ENCODE assay signal across 23 cellular contexts in genomic region chr5:175688352-175689146, GRCh38. TPM values are rescaled to one million over a fixed set of nuclear protein-coding genes. Genes with fewer than 3 reads are reported as not detected.
A peak's percentile ranks its signal among the peaks of the same experiment; 100 is the strongest.
DNase-seq lines count a peak whose midpoint lies in the region; ATAC-seq and TF ChIP-seq lines count a peak whose summit lies in the region.
"Had no signal": no experiment of that assay in that cellular context is flagged by ENCODE, and none has a peak within 500 bp of the region (broad histone marks: within the 10 kb centered on the region; RNA-seq: fewer than 3 reads in every experiment).

No MANE protein-coding gene starts in this region.

- no peak for DNase-seq in activated CD8-positive, alpha-beta T cell treated with anti-CD3 and anti-CD28 coated beads, Interleukin-2, amount 10 ng/mL, durations not matched to agents 7 days and 5 days
- DNase-seq in activated CD8-positive, alpha-beta T cell treated with anti-CD3 and anti-CD28 coated beads for 36 hours: no peak
- DNase-seq in activated T-helper 2 cell treated with anti-CD3 and anti-CD28 coated beads, Interferon-gamma antibody, Interleukin-2, Interleukin-4, amounts not matched to agents 10 μg/mL and 5 μg/mL and 100 μg/mL, durations not matched to agents 14 hours and 24 hours and 36 hours (ENCODE audit: low spot score): no peak
- DNase-seq in thoracic aorta (ENCODE audit: low spot score): no peak
- DNase-seq in medulla oblongata (ENCODE audit: extremely low spot score): no peak
- DNase-seq in activated CD4-positive, alpha-beta T cell treated with anti-CD3 and anti-CD28 coated beads, Interleukin-2, amount 50 U/mL, for 1 hour: no peak
- DNase-seq: 8988T; activated CD4-positive, CD25-positive, alpha-beta regulatory T cell; activated naive CD4-positive, alpha-beta T cell treated with anti-CD3 and anti-CD28 coated beads for 36 hours; CD8-positive, alpha-beta T cell; effector memory CD4-positive, alpha-beta T cell; left colon; MM.1S; NCI-H2081 treated with DMSO at 0.1 percent for 48 hours; NCI-H69 had no signal

- no peaks in the 10 kb centered on the region for H3K9me3 ChIP-seq in thoracic aorta
- H3K9me3 ChIP-seq: HAP-1, prostate gland had no signal

- H3K27ac ChIP-seq in layer of hippocampus (ENCODE audit: low read depth, low read length): peak overlapping the region; percentile 3
- H3K27ac ChIP-seq in thoracic aorta: peak overlapping the region; percentile 61 to 80
- H3K27ac ChIP-seq: hepatocyte had no signal

- intact Hi-C loops in activated CD8-positive, alpha-beta T cell treated with anti-CD3 and anti-CD28 coated beads for 36 hours (cut with micrococcal nuclease): no loop called here
- intact Hi-C loops in activated T-helper 2 cell treated with anti-CD3 and anti-CD28 coated beads, Interferon-gamma antibody, Interleukin-2, Interleukin-4, amounts not matched to agents 10 μg/mL and 5 μg/mL and 100 μg/mL, durations not matched to agents 14 hours and 24 hours and 36 hours (cut with micrococcal nuclease): no loop called here

- H3K4me3 Mint-ChIP-seq in activated CD8-positive, alpha-beta T cell treated with anti-CD3 and anti-CD28 coated beads, Interleukin-2, amount 10 ng/mL, durations not matched to agents 7 days and 5 days: no peak overlapping the region
- H3K4me3 Mint-ChIP-seq in activated CD8-positive, alpha-beta T cell treated with anti-CD3 and anti-CD28 coated beads for 36 hours: no peak overlapping the region
- no peak overlapping the region for H3K4me3 Mint-ChIP-seq in activated T-helper 2 cell treated with anti-CD3 and anti-CD28 coated beads, Interferon-gamma antibody, Interleukin-2, Interleukin-4, amounts not matched to agents 10 μg/mL and 5 μg/mL and 100 μg/mL, durations not matched to agents 14 hours and 24 hours and 36 hours (ENCODE audit: low read depth)
- H3K4me3 Mint-ChIP-seq: activated naive CD4-positive, alpha-beta T cell treated with anti-CD3 and anti-CD28 coated beads for 36 hours; CD8-positive, alpha-beta T cell had no signal

- peaks cover 51% of the 10 kb centered on the region for H3K36me3 Mint-ChIP-seq in activated CD8-positive, alpha-beta T cell treated with anti-CD3 and anti-CD28 coated beads, Interleukin-2, amount 10 ng/mL, durations not matched to agents 7 days and 5 days (ENCODE audit: low read depth)
- peaks cover 32% of the 10 kb centered on the region for H3K36me3 Mint-ChIP-seq in activated CD8-positive, alpha-beta T cell treated with anti-CD3 and anti-CD28 coated beads for 36 hours (ENCODE audit: low read depth)
- H3K36me3 Mint-ChIP-seq in activated T-helper 2 cell treated with anti-CD3 and anti-CD28 coated beads, Interferon-gamma antibody, Interleukin-2, Interleukin-4, amounts not matched to agents 10 μg/mL and 5 μg/mL and 100 μg/mL, durations not matched to agents 14 hours and 24 hours and 36 hours (ENCODE audit: low read depth): peaks cover 61% of the 10 kb centered on the region

- POLR2A ChIA-PET in activated CD8-positive, alpha-beta T cell treated with anti-CD3 and anti-CD28 coated beads, Interleukin-2, amount 10 ng/mL, durations not matched to agents 7 days and 5 days (lab: Charles Lee): no interaction called here
- POLR2A ChIA-PET in activated CD8-positive, alpha-beta T cell treated with anti-CD3 and anti-CD28 coated beads for 36 hours (lab: Charles Lee): interaction anchor here (1.0 to 1.2 kb wide), 2 partner anchors 12 to 15 kb away, joined by 3 to 6 read pairs; no protein-coding TSS in a partner anchor

- CTCF ChIA-PET in activated CD8-positive, alpha-beta T cell treated with anti-CD3 and anti-CD28 coated beads, Interleukin-2, amount 10 ng/mL, durations not matched to agents 7 days and 5 days (lab: Charles Lee): interaction anchor here (0.7 to 2.9 kb wide), 4 partner anchors 12 to 155 kb away, joined by 3 to 10 read pairs (median 4); no protein-coding TSS in a partner anchor
- CTCF ChIA-PET in activated CD8-positive, alpha-beta T cell treated with anti-CD3 and anti-CD28 coated beads for 36 hours (lab: Charles Lee): interaction anchor here (1.0 to 7.8 kb wide), 5 partner anchors 11 to 153 kb away, joined by 3 to 89 read pairs (median 5); no protein-coding TSS in a partner anchor

- TF ChIP-seq CTCF in activated CD8-positive, alpha-beta T cell treated with anti-CD3 and anti-CD28 coated beads for 36 hours (IDR thresholded peaks at IDR 0.05): no peak
- TF ChIP-seq CTCF in thoracic aorta (IDR thresholded peaks at IDR 0.05): no peak

- H3K4me1 Mint-ChIP-seq in activated CD8-positive, alpha-beta T cell treated with anti-CD3 and anti-CD28 coated beads, Interleukin-2, amount 10 ng/mL, durations not matched to agents 7 days and 5 days (ENCODE audit: low read depth): peaks cover 48% of the 10 kb centered on the region
- H3K4me1 Mint-ChIP-seq in activated CD8-positive, alpha-beta T cell treated with anti-CD3 and anti-CD28 coated beads for 36 hours (ENCODE audit: low read depth): peaks cover 24% of the 10 kb centered on the region
- peaks cover 20% of the 10 kb centered on the region for H3K4me1 Mint-ChIP-seq in activated T-helper 2 cell treated with anti-CD3 and anti-CD28 coated beads, Interferon-gamma antibody, Interleukin-2, Interleukin-4, amounts not matched to agents 10 μg/mL and 5 μg/mL and 100 μg/mL, durations not matched to agents 14 hours and 24 hours and 36 hours (ENCODE audit: low read depth)

- H3K4me3 ChIP-seq in thoracic aorta: no peak overlapping the region
- H3K4me3 ChIP-seq: GM12878, HAP-1, hepatocyte, prostate gland had no signal

- ATAC-seq in activated CD8-positive, alpha-beta T cell treated with anti-CD3 and anti-CD28 coated beads, Interleukin-2, amount 10 ng/mL, durations not matched to agents 7 days and 5 days: no peak
- ATAC-seq in activated CD8-positive, alpha-beta T cell treated with anti-CD3 and anti-CD28 coated beads for 36 hours: no peak
- ATAC-seq in thoracic aorta (ENCODE audit: insufficient number of reproducible peaks, low FRiP score, low read depth) (no peak), GM21447 (IDR thresholded peaks at IDR 0.05; ENCODE audit: unreplicated experiment) (no peak)
- ATAC-seq: CD8-positive, alpha-beta T cell; GM12878; left colon had no signal

- H3K4me1 ChIP-seq in thoracic aorta (ENCODE audit: control insufficient read depth in 1 of 2, low read depth in 2 of 2): peaks cover 29 to 62% of the 10 kb centered on the region in 2 donors
- H3K4me1 ChIP-seq: prostate gland had no signal

- no peaks in the 10 kb centered on the region for H3K27me3 Mint-ChIP-seq in activated CD8-positive, alpha-beta T cell treated with anti-CD3 and anti-CD28 coated beads, Interleukin-2, amount 10 ng/mL, durations not matched to agents 7 days and 5 days (ENCODE audit: low read depth)
- no peaks in the 10 kb centered on the region for H3K27me3 Mint-ChIP-seq in activated CD8-positive, alpha-beta T cell treated with anti-CD3 and anti-CD28 coated beads for 36 hours
- H3K27me3 Mint-ChIP-seq in activated T-helper 2 cell treated with anti-CD3 and anti-CD28 coated beads, Interferon-gamma antibody, Interleukin-2, Interleukin-4, amounts not matched to agents 10 μg/mL and 5 μg/mL and 100 μg/mL, durations not matched to agents 14 hours and 24 hours and 36 hours (ENCODE audit: low read depth): no peaks in the 10 kb centered on the region

- peak overlapping the region; percentile 10 for H3K27ac Mint-ChIP-seq in activated CD8-positive, alpha-beta T cell treated with anti-CD3 and anti-CD28 coated beads, Interleukin-2, amount 10 ng/mL, durations not matched to agents 7 days and 5 days
- H3K27ac Mint-ChIP-seq in activated CD8-positive, alpha-beta T cell treated with anti-CD3 and anti-CD28 coated beads for 36 hours: no peak overlapping the region
- H3K27ac Mint-ChIP-seq in activated T-helper 2 cell treated with anti-CD3 and anti-CD28 coated beads, Interferon-gamma antibody, Interleukin-2, Interleukin-4, amounts not matched to agents 10 μg/mL and 5 μg/mL and 100 μg/mL, durations not matched to agents 14 hours and 24 hours and 36 hours: peak overlapping the region; percentile 64
- H3K27ac Mint-ChIP-seq: activated naive CD4-positive, alpha-beta T cell treated with anti-CD3 and anti-CD28 coated beads for 36 hours; CD8-positive, alpha-beta T cell had no signal

- no peaks in the 10 kb centered on the region for H3K36me3 ChIP-seq in thoracic aorta
- H3K36me3 ChIP-seq: HAP-1, prostate gland had no signal

- H3K27me3 ChIP-seq in layer of hippocampus (ENCODE audit: control insufficient read depth, insufficient read depth, low read length) (peaks cover 2% of the 10 kb centered on the region), thoracic aorta (replicated peaks; ENCODE audit: insufficient read depth) (no peaks in the 10 kb centered on the region)
- H3K27me3 ChIP-seq: hepatocyte had no signal

- H3K9me3 Mint-ChIP-seq in activated CD8-positive, alpha-beta T cell treated with anti-CD3 and anti-CD28 coated beads, Interleukin-2, amount 10 ng/mL, durations not matched to agents 7 days and 5 days (ENCODE audit: insufficient read depth): no peaks in the 10 kb centered on the region
- H3K9me3 Mint-ChIP-seq in activated CD8-positive, alpha-beta T cell treated with anti-CD3 and anti-CD28 coated beads for 36 hours: no peaks in the 10 kb centered on the region
- H3K9me3 Mint-ChIP-seq in activated T-helper 2 cell treated with anti-CD3 and anti-CD28 coated beads, Interferon-gamma antibody, Interleukin-2, Interleukin-4, amounts not matched to agents 10 μg/mL and 5 μg/mL and 100 μg/mL, durations not matched to agents 14 hours and 24 hours and 36 hours: no peaks in the 10 kb centered on the region
- H3K9me3 Mint-ChIP-seq: activated naive CD4-positive, alpha-beta T cell treated with anti-CD3 and anti-CD28 coated beads for 36 hours; CD8-positive, alpha-beta T cell had no signal

RNA-seq across cellular contexts. Expression of gene HRH2, which starts 30.7 kb away (rescaled TPM):
- 10 to 100 TPM; 26.9 to 27.5 TPM for total RNA-seq in activated CD8-positive, alpha-beta T cell treated with anti-CD3 and anti-CD28 coated beads, Interleukin-2, amount 10 ng/mL, durations not matched to agents 7 days and 5 days
- 10 to 100 TPM; 23.2 to 24.5 TPM for total RNA-seq in activated CD8-positive, alpha-beta T cell treated with anti-CD3 and anti-CD28 coated beads for 36 hours
- 34.3 and 37.1 TPM in 2 replicates for total RNA-seq in activated T-helper 2 cell treated with anti-CD3 and anti-CD28 coated beads, Interferon-gamma antibody, Interleukin-2, Interleukin-4, amounts not matched to agents 10 μg/mL and 5 μg/mL and 100 μg/mL, durations not matched to agents 14 hours and 24 hours and 36 hours
- 10 to 100 TPM in 1 of 2 donors, 1 to 10 TPM in 1; 8.8 to 23.1 TPM for total RNA-seq in thoracic aorta
- total RNA-seq: bronchial epithelial cell, G401 had no signal
